Comparison of ENCODE assay signal across 8 cellular contexts in genomic region chr7:143363011-143363937, GRCh38. TPM values are rescaled to one million over a fixed set of nuclear protein-coding genes. Genes with fewer than 3 reads are reported as not detected.
A peak's percentile ranks its signal among the peaks of the same experiment; 100 is the strongest.
DNase-seq lines count a peak whose midpoint lies in the region; TF ChIP-seq lines count a peak whose summit lies in the region.

No MANE protein-coding gene starts in this region.

- H3K27me3 ChIP-seq in HAP-1 (ENCODE audit: low read depth) = peaks cover 32% of the 10 kb centered on the region
- H3K27me3 ChIP-seq in hepatocyte = peaks cover 59% of the 10 kb centered on the region

- no peak for TF ChIP-seq CTCF in hepatocyte (IDR thresholded peaks at IDR 0.05; ENCODE audit: poor library complexity)

- peaks cover 62% of the 10 kb centered on the region for H3K27me3 Mint-ChIP-seq in activated CD4-positive, alpha-beta memory T cell treated with anti-CD3 and anti-CD28 coated beads, Interleukin-2, amount 10 ng/mL, durations not matched to agents 7 days and 5 days

- no peak overlapping the region for H3K27ac Mint-ChIP-seq in activated CD4-positive, alpha-beta memory T cell treated with anti-CD3 and anti-CD28 coated beads, Interleukin-2, amount 10 ng/mL, durations not matched to agents 7 days and 5 days

- H3K9me3 ChIP-seq in HAP-1 (no peaks in the 10 kb centered on the region), hepatocyte (ENCODE audit: low read depth) (no peaks in the 10 kb centered on the region)

- no peaks in the 10 kb centered on the region for H3K79me2 ChIP-seq in hepatocyte

- H2AFZ ChIP-seq in hepatocyte = no peak overlapping the region

- H3K4me1 Mint-ChIP-seq in activated CD4-positive, alpha-beta memory T cell treated with anti-CD3 and anti-CD28 coated beads, Interleukin-2, amount 10 ng/mL, durations not matched to agents 7 days and 5 days = peaks cover 10% of the 10 kb centered on the region

- peak overlapping the region; percentile 19 for H3K4me3 ChIP-seq in HAP-1
- no peak overlapping the region for H3K4me3 ChIP-seq in hepatocyte
- peak overlapping the region; percentile 36 for H3K4me3 ChIP-seq in skeletal muscle cell (ENCODE audit: low read depth, low read length)

- CTCF ChIA-PET in activated CD4-positive, alpha-beta memory T cell treated with anti-CD3 and anti-CD28 coated beads, Interleukin-2, amount 10 ng/mL, durations not matched to agents 7 days and 5 days (lab: Charles Lee) = interaction anchor here (2.3 kb wide), 1 partner anchor 17 kb away, joined by 9 read pairs; no protein-coding TSS in a partner anchor

- no peak for DNase-seq in HAP-1 (ENCODE audit: low spot score in 2 of 2)
- no peak for DNase-seq in activated CD4-positive, alpha-beta memory T cell treated with anti-CD3 and anti-CD28 coated beads, Interleukin-2, amount 10 ng/mL, durations not matched to agents 7 days and 5 days
- no peak for DNase-seq in hepatocyte (ENCODE audit: low spot score)
- DNase-seq in skeletal muscle cell (ENCODE audit: low read depth) = no peak
- no peak for DNase-seq in DMS53 (lab: John Stamatoyannopoulos, UW)
- no peak for DNase-seq in stimulated activated CD4-positive, alpha-beta T cell treated with anti-CD3 and anti-CD28 coated beads, Interleukin-4, amount 100 ng/mL, for 1 hour
- no peak for DNase-seq in stimulated activated CD4-positive, alpha-beta T cell treated with anti-CD3 and anti-CD28 coated beads, Interleukin-2, amount 100 ng/mL, for 24 hours
- no peak for DNase-seq in NCI-H345 treated with DMSO at 0.1 percent for 48 hours (lab: John Stamatoyannopoulos, UW; ENCODE audit: unreplicated experiment)

- no peaks in the 10 kb centered on the region for H3K9me3 Mint-ChIP-seq in activated CD4-positive, alpha-beta memory T cell treated with anti-CD3 and anti-CD28 coated beads, Interleukin-2, amount 10 ng/mL, durations not matched to agents 7 days and 5 days

- peak overlapping the region; percentile 52 for H3K4me3 Mint-ChIP-seq in activated CD4-positive, alpha-beta memory T cell treated with anti-CD3 and anti-CD28 coated beads, Interleukin-2, amount 10 ng/mL, durations not matched to agents 7 days and 5 days

- H3K36me3 Mint-ChIP-seq in activated CD4-positive, alpha-beta memory T cell treated with anti-CD3 and anti-CD28 coated beads, Interleukin-2, amount 10 ng/mL, durations not matched to agents 7 days and 5 days (ENCODE audit: low read depth) = no peaks in the 10 kb centered on the region

- in situ Hi-C loops in HAP-1 (cut with MboI; ENCODE audit: low sequenced_read_pairs) = no loop called here

- H3K36me3 ChIP-seq in HAP-1 (replicated peaks) (no peaks in the 10 kb centered on the region), hepatocyte (replicated peaks; ENCODE audit: insufficient read depth, low read depth) (no peaks in the 10 kb centered on the region)

- no peaks in the 10 kb centered on the region for H3K9me2 ChIP-seq in hepatocyte (replicated peaks; ENCODE audit: insufficient read depth)

- peak overlapping the region; percentile 98 for H3K4me2 ChIP-seq in hepatocyte

- POLR2A ChIA-PET in activated CD4-positive, alpha-beta memory T cell treated with anti-CD3 and anti-CD28 coated beads, Interleukin-2, amount 10 ng/mL, durations not matched to agents 7 days and 5 days (lab: Charles Lee) = no interaction called here

- H3K27ac ChIP-seq in hepatocyte = no peak overlapping the region

- 42% methylated on average over 19 of the region's 20 CpGs for WGBS in hepatocyte (ENCODE audit: low lambda C conversion rate, missing lambda C conversion rate)

- H3K4me1 ChIP-seq in HAP-1 (no peaks in the 10 kb centered on the region), hepatocyte (ENCODE audit: insufficient read depth) (peaks cover 5% of the 10 kb centered on the region)

- H4K20me1 ChIP-seq in hepatocyte (ENCODE audit: insufficient read depth, poor library complexity, severe bottlenecking) = no peaks in the 10 kb centered on the region

RNA-seq across cellular contexts. Expression of gene FAM131B, which starts 0.8 kb away (rescaled TPM):
- total RNA-seq in activated CD4-positive, alpha-beta memory T cell treated with anti-CD3 and anti-CD28 coated beads, Interleukin-2, amount 10 ng/mL, durations not matched to agents 7 days and 5 days = 1 to 10 TPM; 1.2 TPM
- total RNA-seq in hepatocyte = 1.9 and 2.5 TPM in 2 replicates
- polyA plus RNA-seq in hepatocyte = 0.87 and 1.6 TPM in 2 replicates

RNA-seq across cellular contexts. Expression of gene ZYX, which starts 17.9 kb away (rescaled TPM):
- total RNA-seq in activated CD4-positive, alpha-beta memory T cell treated with anti-CD3 and anti-CD28 coated beads, Interleukin-2, amount 10 ng/mL, durations not matched to agents 7 days and 5 days = 100 to 1,000 TPM; 235 to 249 TPM
- total RNA-seq in hepatocyte = 25.0 and 31.8 TPM in 2 replicates
- 187 and 202 TPM in 2 replicates for polyA plus RNA-seq in hepatocyte

RNA-seq across cellular contexts. Expression of gene EPHA1, which starts 45.4 kb away (rescaled TPM):
- 1 to 10 TPM; 1.1 to 1.2 TPM for total RNA-seq in activated CD4-positive, alpha-beta memory T cell treated with anti-CD3 and anti-CD28 coated beads, Interleukin-2, amount 10 ng/mL, durations not matched to agents 7 days and 5 days
- total RNA-seq in hepatocyte = 34.2 and 39.4 TPM in 2 replicates
- 36.7 and 42.9 TPM in 2 replicates for polyA plus RNA-seq in hepatocyte

RNA-seq across cellular contexts. Expression of gene CLCN1, which starts 47.4 kb away (rescaled TPM):
- under 1 TPM in 1 of 2 experiments, not detected in 1; 0.10 TPM for total RNA-seq in activated CD4-positive, alpha-beta memory T cell treated with anti-CD3 and anti-CD28 coated beads, Interleukin-2, amount 10 ng/mL, durations not matched to agents 7 days and 5 days
- total RNA-seq in hepatocyte = 0.04 TPM in 1 of 2 replicates, not detected in the other
- polyA plus RNA-seq in hepatocyte = 0.07 TPM in 1 of 2 replicates, not detected in the other

Comparison
In these comparisons a context has a peak if more than half of its experiments do, and no peak if none do; other contexts are left out.
1. RNA of gene EPHA1, which starts 45.4 kb away (total RNA-seq): 34.2 to 39.4 TPM in hepatocyte; 1.1 to 1.2 TPM in activated CD4-positive, alpha-beta memory T cell treated with anti-CD3 and anti-CD28 coated beads, Interleukin-2, amount 10 ng/mL, durations not matched to agents 7 days and 5 days; every median in the first group is over 10 times any median in the second.